1 cellular context compared by ENCODE assay signal in the genomic region with DNA sequence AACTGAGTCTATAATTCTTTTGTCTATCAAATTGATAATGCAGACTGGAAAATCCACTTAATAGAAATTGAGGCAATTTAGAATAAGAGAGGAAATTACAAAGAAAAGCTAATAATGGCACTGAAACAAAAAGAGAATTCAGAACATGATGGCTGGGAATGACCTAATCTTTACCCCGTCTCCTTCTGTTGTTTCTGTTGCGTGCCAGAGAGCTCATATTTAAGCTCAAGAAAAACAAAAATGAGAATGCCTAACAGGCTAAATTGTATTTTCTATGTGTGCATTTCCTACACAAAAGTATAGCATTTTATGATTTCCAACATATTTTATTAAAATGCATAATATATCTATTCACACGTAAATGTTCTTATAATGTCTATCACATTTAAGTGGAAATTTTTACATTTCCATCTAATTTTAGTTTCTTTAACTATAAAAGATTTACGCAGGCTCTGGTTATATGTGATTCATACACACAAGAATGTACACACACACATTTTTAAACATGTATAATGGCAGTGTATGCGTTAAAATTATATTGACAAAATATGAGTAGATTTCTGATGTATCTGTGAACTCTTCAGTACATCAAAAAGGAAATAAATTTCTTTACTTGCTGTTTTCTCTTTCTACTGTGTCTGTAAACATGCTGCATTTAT.
TF ChIP-seq lines count a peak whose summit lies in the region.

No MANE protein-coding gene starts in this region.

TF ChIP-seq in IMR-90, 13 proteins besides CTCF, POLR2A, EP300 and RAD21 (continued from another document):
- TF ChIP-seq USF2 (IDR thresholded peaks at IDR 0.05; ENCODE audit: low read depth, low read length), result no peak
- TF ChIP-seq MAZ (IDR thresholded peaks at IDR 0.05; ENCODE audit: borderline replicate concordance, low read depth, low read length), result no peak
- no peak for TF ChIP-seq NFE2L2 (IDR thresholded peaks at IDR 0.05; ENCODE audit: low read depth, low read length)
